19 cellular contexts compared by ENCODE assay signal in the genomic region with DNA sequence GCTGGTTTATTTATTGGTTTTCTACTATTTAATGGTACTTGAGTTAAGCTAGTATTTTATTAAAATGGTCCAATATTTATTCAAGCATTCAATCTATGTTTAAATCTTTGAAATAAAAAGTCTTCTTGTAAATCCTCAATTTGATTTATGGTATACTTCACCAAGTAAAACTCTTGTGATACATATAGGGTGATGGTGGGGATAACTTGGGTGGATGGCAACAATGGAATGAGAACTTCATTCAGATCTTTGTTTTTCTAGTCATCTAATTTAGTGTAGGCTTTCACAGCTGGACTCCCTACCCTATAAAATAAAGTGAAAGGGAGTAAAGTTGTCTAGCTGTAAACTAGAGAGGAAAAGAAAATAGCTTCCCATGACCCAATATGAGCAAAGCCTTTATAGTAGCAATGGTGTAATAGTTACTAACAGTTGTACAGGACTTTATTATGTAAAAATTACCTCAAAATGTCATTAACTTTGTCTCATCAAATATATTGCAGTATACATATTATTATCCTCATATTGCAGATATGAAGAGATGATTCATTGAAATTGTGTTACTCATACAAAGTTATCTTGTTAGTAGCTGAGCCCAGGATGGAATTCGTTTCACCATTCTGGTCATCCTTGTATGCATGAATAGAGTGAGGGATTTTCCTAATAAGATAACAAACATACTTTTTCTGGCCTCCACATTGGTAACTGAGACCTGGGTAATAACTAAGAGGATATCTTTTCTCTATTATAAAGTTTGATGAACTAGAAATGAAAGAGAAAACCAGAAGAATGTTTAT.
A peak's percentile ranks its signal among the peaks of the same experiment; 100 is the strongest.
DNase-seq lines count a peak whose midpoint lies in the region; ATAC-seq and TF ChIP-seq lines count a peak whose summit lies in the region.
"Had no signal": no experiment of that assay in that cellular context is flagged by ENCODE, and none has a peak within 500 bp of the region (broad histone marks: within the 10 kb centered on the region; RNA-seq: fewer than 3 reads in every experiment).

No MANE protein-coding gene starts in this region.

- H3K27me3 ChIP-seq in RWPE2 (ENCODE audit: insufficient read depth, poor library complexity, severe bottlenecking) (no peaks in the 10 kb centered on the region), fibroblast of lung (ENCODE audit: control insufficient read depth, insufficient read depth, low read length) (no peaks in the 10 kb centered on the region)
- H3K27me3 ChIP-seq: SJCRH30 had no signal

- H3K4me3 ChIP-seq in RWPE2 (ENCODE audit: severe bottlenecking) (no peak overlapping the region), fibroblast of lung (replicated peaks in 1 of 4; ENCODE audit: control extremely low read depth in 1 of 4, insufficient read depth in 1 of 4, low read depth in 3 of 4, low read length in 4 of 4) (no peak overlapping the region)
- H3K4me3 ChIP-seq: A549, K562, SJCRH30 had no signal

- H3K36me3 ChIP-seq in RWPE2 (ENCODE audit: low read depth) (no peaks in the 10 kb centered on the region), fibroblast of lung (ENCODE audit: control insufficient read depth, insufficient read depth, low read length) (no peaks in the 10 kb centered on the region)
- H3K36me3 ChIP-seq: SJCRH30 had no signal

- TF ChIP-seq CTCF in RWPE2 (IDR thresholded peaks at IDR 0.05; ENCODE audit: poor library complexity, severe bottlenecking): no peak
- TF ChIP-seq CTCF in fibroblast of lung (conservative IDR thresholded peaks at IDR 0.05 in 1 of 2, IDR thresholded peaks at IDR 0.05 in 1 of 2; ENCODE audit: low read depth in 1 of 2, low read length in 2 of 2): no peak
- no peak for TF ChIP-seq CTCF in nephron (IDR thresholded peaks at IDR 0.05; ENCODE audit: unreplicated experiment in 3 of 3)

- H4K20me1 ChIP-seq in fibroblast of lung (ENCODE audit: control insufficient read depth, extremely low read depth, insufficient read depth, low read length): no peaks in the 10 kb centered on the region

- peaks cover under 1% of the 10 kb centered on the region for H3K9me3 Mint-ChIP-seq in nephron

- H3K4me2 ChIP-seq in fibroblast of lung (ENCODE audit: extremely low read depth, insufficient read depth, low read length): no peak overlapping the region
- H3K4me2 ChIP-seq: A549 had no signal

- no peak overlapping the region for H2AFZ ChIP-seq in fibroblast of lung (ENCODE audit: low read length)

- H3K4me3 Mint-ChIP-seq in nephron: no peak overlapping the region
- H3K4me3 Mint-ChIP-seq: H9 had no signal

- ATAC-seq in RWPE2 (ENCODE audit: low read depth) (peak; percentile 84), HG03342 (IDR thresholded peaks at IDR 0.05; ENCODE audit: unreplicated experiment) (no peak), GM18870 (IDR thresholded peaks at IDR 0.05; ENCODE audit: unreplicated experiment) (no peak)
- ATAC-seq: A549, K562 had no signal

- DNase-seq in HCEC 1CT (peak; percentile 57), RWPE2 (ENCODE audit: low spot score) (no peak), fibroblast of lung (ENCODE audit: low read depth in 2 of 2) (peak; percentile 2 to 28), D341Med (ENCODE audit: low spot score) (no peak)
- DNase-seq in stimulated activated CD4-positive, alpha-beta T cell treated with anti-CD3 and anti-CD28 coated beads, Interleukin-4, amount 100 ng/mL, for 24 hours: no peak
- DNase-seq: DMS 273 treated with DMSO at 0.1 percent for 48 hours; H9; NCI-H1417 treated with DMSO at 0.1 percent for 48 hours; NCI-H1930; NCI-H446; NK-92 treated with Interleukin-12 subunit alpha and Interleukin-12 subunit beta, amount 100 ng/mL, for 24 hours; RPMI8226; SJCRH30 had no signal

- H3K9me3 ChIP-seq in RWPE2 (ENCODE audit: severe bottlenecking): peaks cover 1% of the 10 kb centered on the region
- H3K9me3 ChIP-seq in fibroblast of lung (ENCODE audit: control insufficient read depth, insufficient read depth, low read depth, low read length): no peaks in the 10 kb centered on the region
- H3K9me3 ChIP-seq: SJCRH30 had no signal

- no peak overlapping the region for H3K9ac ChIP-seq in fibroblast of lung (ENCODE audit: insufficient read depth, low read length)

- no peaks in the 10 kb centered on the region for H3K27me3 Mint-ChIP-seq in nephron (ENCODE audit: low read depth)

- H3K4me1 ChIP-seq in RWPE2 (ENCODE audit: insufficient read depth, poor library complexity, severe bottlenecking): peaks cover 6% of the 10 kb centered on the region
- no peaks in the 10 kb centered on the region for H3K4me1 ChIP-seq in fibroblast of lung (ENCODE audit: control insufficient read depth, extremely low read depth, insufficient read depth, low read length)
- H3K4me1 ChIP-seq: A549, SJCRH30 had no signal

- H3K27ac Mint-ChIP-seq in nephron: peak overlapping the region in 2 of 3 experiments; percentile 46 to 64

- no peak overlapping the region for H3K27ac ChIP-seq in RWPE2 (ENCODE audit: poor library complexity, severe bottlenecking)
- H3K27ac ChIP-seq in fibroblast of lung (ENCODE audit: insufficient read depth, low read length): no peak overlapping the region
- H3K27ac ChIP-seq: A549, C4-2B, SJCRH30 had no signal

- no peaks in the 10 kb centered on the region for H3K79me2 ChIP-seq in fibroblast of lung (ENCODE audit: control insufficient read depth, insufficient read depth, low read length)

- H3K4me1 Mint-ChIP-seq in nephron: no peaks in the 10 kb centered on the region

- H3K36me3 Mint-ChIP-seq in nephron (ENCODE audit: low read depth): no peaks in the 10 kb centered on the region

Comparison
In these comparisons a context has a peak if more than half of its experiments do, and no peak if none do; other contexts are left out.
1. DNase-seq: peak in HCEC 1CT (single experiment) and fibroblast of lung (2 of 2); none in RWPE2 (single experiment), stimulated activated CD4-positive, alpha-beta T cell treated with anti-CD3 and anti-CD28 coated beads, Interleukin-4, amount 100 ng/mL, for 24 hours (single experiment) and D341Med (single experiment).